Comparison of ENCODE assay signal across 11 cellular contexts in genomic region chr13:99237981-99238662, GRCh38. TPM values are rescaled to one million over a fixed set of nuclear protein-coding genes. Genes with fewer than 3 reads are reported as not detected.
DNase-seq lines count a peak whose midpoint lies in the region; ATAC-seq and TF ChIP-seq lines count a peak whose summit lies in the region.
"Had no signal": no experiment of that assay in that cellular context is flagged by ENCODE, and none has a peak within 500 bp of the region (broad histone marks: within the 10 kb centered on the region; RNA-seq: fewer than 3 reads in every experiment).

No MANE protein-coding gene starts in this region.

- H3K27ac Mint-ChIP-seq in activated T-helper 1 cell treated with anti-CD3 and anti-CD28 coated beads, Interleukin-12 subunit alpha, Interleukin-12 subunit beta, Interleukin-2, Interleukin-4 antibody, amounts not matched to agents 30 ng/mL and 10 ng/mL and 1 ng/mL, durations not matched to agents 14 hours and 24 hours and 36 hours, result peak overlapping the region; percentile 87
- no peak overlapping the region for H3K27ac Mint-ChIP-seq in chondrocyte (ENCODE audit: unreplicated experiment)

- no peaks in the 10 kb centered on the region for H3K9me3 Mint-ChIP-seq in activated T-helper 1 cell treated with anti-CD3 and anti-CD28 coated beads, Interleukin-12 subunit alpha, Interleukin-12 subunit beta, Interleukin-2, Interleukin-4 antibody, amounts not matched to agents 30 ng/mL and 10 ng/mL and 1 ng/mL, durations not matched to agents 14 hours and 24 hours and 36 hours
- no peaks in the 10 kb centered on the region for H3K9me3 Mint-ChIP-seq in chondrocyte (ENCODE audit: low read depth)

- H3K27me3 Mint-ChIP-seq in activated T-helper 1 cell treated with anti-CD3 and anti-CD28 coated beads, Interleukin-12 subunit alpha, Interleukin-12 subunit beta, Interleukin-2, Interleukin-4 antibody, amounts not matched to agents 30 ng/mL and 10 ng/mL and 1 ng/mL, durations not matched to agents 14 hours and 24 hours and 36 hours (ENCODE audit: insufficient read depth), result peaks cover 3% of the 10 kb centered on the region
- H3K27me3 Mint-ChIP-seq in chondrocyte (ENCODE audit: low read depth), result no peaks in the 10 kb centered on the region

- peak; percentile 85 to 86 for ATAC-seq in activated CD4-positive, CD25-positive, alpha-beta regulatory T cell treated with anti-CD3 and anti-CD28 coated beads, Interleukin-2, amount 50 U/mL, for 24 hours
- ATAC-seq in HG02763 (IDR thresholded peaks at IDR 0.05; ENCODE audit: unreplicated experiment), result peak; percentile 61

- intact Hi-C loops in activated T-helper 1 cell treated with anti-CD3 and anti-CD28 coated beads, Interleukin-12 subunit alpha, Interleukin-12 subunit beta, Interleukin-2, Interleukin-4 antibody, amounts not matched to agents 30 ng/mL and 10 ng/mL and 1 ng/mL, durations not matched to agents 14 hours and 24 hours and 36 hours (cut with micrococcal nuclease), result loop anchor here (1.0 to 2.0 kb wide), 3 partner anchors 9 to 21 kb away; partner anchors contain the start of gene GPR18

- no peak overlapping the region for H2BK5ac ChIP-seq in mesendoderm (ENCODE audit: low read length)

- no peak for TF ChIP-seq CTCF in chondrocyte (IDR thresholded peaks at IDR 0.05)

- H3K27me3 ChIP-seq in mesendoderm (ENCODE audit: insufficient read depth, low read length, poor library complexity), result no peaks in the 10 kb centered on the region

- H3K4me1 Mint-ChIP-seq in activated T-helper 1 cell treated with anti-CD3 and anti-CD28 coated beads, Interleukin-12 subunit alpha, Interleukin-12 subunit beta, Interleukin-2, Interleukin-4 antibody, amounts not matched to agents 30 ng/mL and 10 ng/mL and 1 ng/mL, durations not matched to agents 14 hours and 24 hours and 36 hours (ENCODE audit: low read depth), result peaks cover 44% of the 10 kb centered on the region
- H3K4me1 Mint-ChIP-seq in chondrocyte (ENCODE audit: low read depth), result no peaks in the 10 kb centered on the region
- H3K4me1 Mint-ChIP-seq: nephron had no signal

- peaks cover 42% of the 10 kb centered on the region for H3K36me3 Mint-ChIP-seq in activated T-helper 1 cell treated with anti-CD3 and anti-CD28 coated beads, Interleukin-12 subunit alpha, Interleukin-12 subunit beta, Interleukin-2, Interleukin-4 antibody, amounts not matched to agents 30 ng/mL and 10 ng/mL and 1 ng/mL, durations not matched to agents 14 hours and 24 hours and 36 hours (ENCODE audit: low read depth)
- H3K36me3 Mint-ChIP-seq in chondrocyte (ENCODE audit: low read depth), result peaks cover 6% of the 10 kb centered on the region

- H3K4me3 ChIP-seq in mesendoderm (ENCODE audit: low read length), result no peak overlapping the region

- no peaks in the 10 kb centered on the region for H3K4me1 ChIP-seq in mesendoderm (ENCODE audit: control insufficient read depth, low read depth, low read length)

- H3K36me3 ChIP-seq in mesendoderm (ENCODE audit: control insufficient read depth, insufficient read depth, low read length), result peaks cover 5% of the 10 kb centered on the region

- no CpG with 5 or more reads among the region's 8 CpGs for WGBS in mesendoderm (ENCODE audit: extremely low coverage, insufficient coverage, low lambda C conversion rate)

- no peak overlapping the region for H3K4me2 ChIP-seq in mesendoderm (ENCODE audit: low read length)

- peaks cover 5% of the 10 kb centered on the region for H3K79me1 ChIP-seq in mesendoderm (ENCODE audit: low read length)

- H3K23ac ChIP-seq in mesendoderm (ENCODE audit: low read length), result no peak overlapping the region

- H3K27ac ChIP-seq in mesendoderm (ENCODE audit: low read depth, low read length), result no peak overlapping the region

- H2BK15ac ChIP-seq in mesendoderm (replicated peaks; ENCODE audit: low read depth), result no peak overlapping the region

- no peak overlapping the region for H3K4ac ChIP-seq in mesendoderm (ENCODE audit: low read depth, low read length)

- no peak overlapping the region for H2AK5ac ChIP-seq in mesendoderm (ENCODE audit: low read length)

- H2BK120ac ChIP-seq in mesendoderm (ENCODE audit: low read depth, low read length), result no peak overlapping the region

- no peak overlapping the region for H3K18ac ChIP-seq in mesendoderm (ENCODE audit: low read length)

- no peak for DNase-seq in activated CD4-positive, CD25-positive, alpha-beta regulatory T cell (lab: John Stamatoyannopoulos, UW)
- DNase-seq in activated T-helper 1 cell treated with anti-CD3 and anti-CD28 coated beads, Interleukin-12 subunit alpha, Interleukin-12 subunit beta, Interleukin-2, Interleukin-4 antibody, amounts not matched to agents 30 ng/mL and 10 ng/mL and 1 ng/mL, durations not matched to agents 14 hours and 24 hours and 36 hours (ENCODE audit: low spot score), result no peak
- DNase-seq in stimulated activated CD4-positive, alpha-beta T cell treated with anti-CD3 and anti-CD28 coated beads, Interleukin-4, amount 100 ng/mL, for 1 hour, result peak; percentile 19
- DNase-seq in 8988T (no peak), chondrocyte (ENCODE audit: low spot score) (no peak), mesendoderm (no peak)
- DNase-seq: HCEC 1CT, NCI-H1436 treated with DMSO at 0.1 percent for 48 hours had no signal

- H4K5ac ChIP-seq in mesendoderm (ENCODE audit: low read length), result no peak overlapping the region

- H3K4me3 Mint-ChIP-seq in activated T-helper 1 cell treated with anti-CD3 and anti-CD28 coated beads, Interleukin-12 subunit alpha, Interleukin-12 subunit beta, Interleukin-2, Interleukin-4 antibody, amounts not matched to agents 30 ng/mL and 10 ng/mL and 1 ng/mL, durations not matched to agents 14 hours and 24 hours and 36 hours, result peak overlapping the region; percentile 64
- no peak overlapping the region for H3K4me3 Mint-ChIP-seq in chondrocyte (ENCODE audit: unreplicated experiment)
- H3K4me3 Mint-ChIP-seq: nephron had no signal

- no peak overlapping the region for H4K8ac ChIP-seq in mesendoderm (ENCODE audit: low read depth, low read length)

- H3K9ac ChIP-seq in mesendoderm (ENCODE audit: low read length), result no peak overlapping the region

- no peak overlapping the region for H3K56ac ChIP-seq in mesendoderm (ENCODE audit: low read length)

- no peaks in the 10 kb centered on the region for H3K79me2 ChIP-seq in mesendoderm (ENCODE audit: control insufficient read depth, insufficient read depth, low read length)

RNA-seq across cellular contexts. Expression of gene GPR18, which starts 20.1 kb away (rescaled TPM):
- total RNA-seq in activated T-helper 1 cell treated with anti-CD3 and anti-CD28 coated beads, Interleukin-12 subunit alpha, Interleukin-12 subunit beta, Interleukin-2, Interleukin-4 antibody, amounts not matched to agents 30 ng/mL and 10 ng/mL and 1 ng/mL, durations not matched to agents 14 hours and 24 hours and 36 hours, result 12.0 and 15.9 TPM in 2 replicates
- total RNA-seq in chondrocyte, result not detected in 3 replicates
- polyA plus RNA-seq in mesendoderm (2013, experiment 1 of 2), result not detected
- polyA plus RNA-seq in mesendoderm (2013, experiment 2 of 2), result not detected

RNA-seq across cellular contexts. Expression of gene UBAC2, which starts 37.5 kb away (rescaled TPM):
- 52.1 and 56.3 TPM in 2 replicates for total RNA-seq in activated T-helper 1 cell treated with anti-CD3 and anti-CD28 coated beads, Interleukin-12 subunit alpha, Interleukin-12 subunit beta, Interleukin-2, Interleukin-4 antibody, amounts not matched to agents 30 ng/mL and 10 ng/mL and 1 ng/mL, durations not matched to agents 14 hours and 24 hours and 36 hours
- 70.8 to 76.0 TPM (median 74.9 TPM) in 3 replicates for total RNA-seq in chondrocyte
- 39.5 TPM for polyA plus RNA-seq in mesendoderm (2013, experiment 1 of 2)
- polyA plus RNA-seq in mesendoderm (2013, experiment 2 of 2), result 37.8 TPM

Comparison
In these comparisons a context has a peak if more than half of its experiments do, and no peak if none do; other contexts are left out.
1. RNA of gene GPR18, which starts 20.1 kb away (total RNA-seq): 12.0 to 15.9 TPM in activated T-helper 1 cell treated with anti-CD3 and anti-CD28 coated beads, Interleukin-12 subunit alpha, Interleukin-12 subunit beta, Interleukin-2, Interleukin-4 antibody, amounts not matched to agents 30 ng/mL and 10 ng/mL and 1 ng/mL, durations not matched to agents 14 hours and 24 hours and 36 hours; not detected in chondrocyte; every median in the first group is over 10 times any median in the second.